ENCODE assay signal across 3 cellular contexts in genomic region chr7:158563051-158563450, GRCh38.
TF ChIP-seq lines count a peak whose summit lies in the region.

No MANE protein-coding gene starts in this region.

TF ChIP-seq in GM23338, 12 proteins besides CTCF, POLR2A, EP300 and RAD21 (continues in another document):
- no peak for TF ChIP-seq EZH2phosphoT487 (IDR thresholded peaks at IDR 0.05; ENCODE audit: unreplicated experiment)
- TF ChIP-seq EZH2 (IDR thresholded peaks at IDR 0.05; ENCODE audit: low read depth, unreplicated experiment): no peak
- TF ChIP-seq REST (IDR thresholded peaks at IDR 0.05; ENCODE audit: unreplicated experiment): no peak
- no peak for TF ChIP-seq CREB1 (CRISPR knock-in tag; IDR thresholded peaks at IDR 0.05; ENCODE audit: low read depth)
- no peak for TF ChIP-seq ZNF114 (CRISPR knock-in tag; IDR thresholded peaks at IDR 0.05)
- TF ChIP-seq NANOG (IDR thresholded peaks at IDR 0.05; ENCODE audit: borderline replicate concordance): no peak
- TF ChIP-seq ETS1 (IDR thresholded peaks at IDR 0.05): no peak

TF ChIP-seq in Ishikawa, 13 proteins besides CTCF, POLR2A, EP300 and RAD21:
- TF ChIP-seq REST (IDR thresholded peaks at IDR 0.05; ENCODE audit: low read depth): peak; percentile 65
- no peak for TF ChIP-seq FOXM1 (IDR thresholded peaks at IDR 0.05; ENCODE audit: borderline replicate concordance, low read depth)

TF ChIP-seq in H1, 55 proteins besides CTCF, POLR2A, EP300 and RAD21:
- TF ChIP-seq BCL11A (IDR thresholded peaks at IDR 0.05; ENCODE audit: low read depth in 2 of 2, low read length in 2 of 2): no peak
- no peak for TF ChIP-seq CHD7 (IDR thresholded peaks at IDR 0.05; ENCODE audit: insufficient replicate concordance, low read length)
- no peak for TF ChIP-seq KDM5A (IDR thresholded peaks at IDR 0.05; ENCODE audit: low read length)
- TF ChIP-seq PHF8 (conservative IDR thresholded peaks at IDR 0.05; ENCODE audit: low read depth, low read length): no peak
- no peak for TF ChIP-seq E2F6 (IDR thresholded peaks at IDR 0.05)
- TF ChIP-seq MAX (IDR thresholded peaks at IDR 0.05): no peak
